8 cellular contexts compared by ENCODE assay signal in genomic region chr17:17356149-17356930, GRCh38. TPM values are rescaled to one million over a fixed set of nuclear protein-coding genes. Genes with fewer than 3 reads are reported as not detected.
DNase-seq lines count a peak whose midpoint lies in the region; ATAC-seq, FAIRE-seq and TF ChIP-seq lines count a peak whose summit lies in the region.

No MANE protein-coding gene starts in this region.

- ATAC-seq in GM21717 (IDR thresholded peaks at IDR 0.05; ENCODE audit: unreplicated experiment), result no peak

- intact Hi-C loops in kidney (cut with DNase I), result no loop called here

- peak; percentile 100 for TF ChIP-seq CTCF in kidney (IDR thresholded peaks at IDR 0.05; ENCODE audit: borderline replicate concordance, extremely low read depth, insufficient read depth)

- H3K36me3 ChIP-seq in kidney (ENCODE audit: control insufficient read depth in 1 of 2, insufficient read depth in 2 of 2, low read length in 2 of 2), result no peaks in the 10 kb centered on the region

- DNase-seq in AG08396 (ENCODE audit: low spot score), result peak; percentile 90
- peak; percentile 29 for DNase-seq in GOT3 (lab: John Stamatoyannopoulos, UW)
- DNase-seq in NCI-H226, result peak; percentile 52
- peak; percentile 25 to 41 (median 28) for DNase-seq in activated CD4-positive, CD25-positive, alpha-beta regulatory T cell (lab: John Stamatoyannopoulos, UW)
- DNase-seq in caudate nucleus (lab: John Stamatoyannopoulos, UW), result peak in 58 of 61 donors; percentile 23 to 92 (median 62)
- DNase-seq in kidney, result no peak
- peak; percentile 53 to 62 for DNase-seq in stimulated activated CD4-positive, alpha-beta T cell treated with anti-CD3 and anti-CD28 coated beads, Interleukin-1b, Interleukin-23, amount 100 ng/mL, for 4 hours (ENCODE audit: low read depth in 2 of 2)

- no peak overlapping the region for H3K9ac ChIP-seq in kidney (ENCODE audit: low read length in 2 of 2)

- no peak for FAIRE-seq in kidney (lab: Jason Lieb, UNC)

- H3K27ac ChIP-seq in caudate nucleus (ENCODE audit: low read depth, low read length) (no peak overlapping the region), kidney (ENCODE audit: low read depth in 2 of 2, low read length in 2 of 2) (no peak overlapping the region)

- no peak overlapping the region for H3K4me3 ChIP-seq in kidney (ENCODE audit: low read length in 2 of 2)

- H3K9me3 ChIP-seq in kidney (ENCODE audit: control insufficient read depth in 1 of 2, low read length in 2 of 2), result peaks cover 0 to 8% of the 10 kb centered on the region in 2 donors

- H3K4me1 ChIP-seq in kidney (ENCODE audit: control insufficient read depth in 1 of 2, insufficient read depth in 1 of 2, low read depth in 1 of 2, low read length in 2 of 2), result peaks cover 0 to 2% of the 10 kb centered on the region in 2 donors

RNA-seq across cellular contexts. Expression of gene NT5M, which starts 53.2 kb away (rescaled TPM):
- 2.8 TPM for total RNA-seq in kidney
- polyA plus RNA-seq in kidney (ENCODE audit: insufficient read depth, low read depth, low replicate concordance), result 10.0 TPM
